In the genomic region with DNA sequence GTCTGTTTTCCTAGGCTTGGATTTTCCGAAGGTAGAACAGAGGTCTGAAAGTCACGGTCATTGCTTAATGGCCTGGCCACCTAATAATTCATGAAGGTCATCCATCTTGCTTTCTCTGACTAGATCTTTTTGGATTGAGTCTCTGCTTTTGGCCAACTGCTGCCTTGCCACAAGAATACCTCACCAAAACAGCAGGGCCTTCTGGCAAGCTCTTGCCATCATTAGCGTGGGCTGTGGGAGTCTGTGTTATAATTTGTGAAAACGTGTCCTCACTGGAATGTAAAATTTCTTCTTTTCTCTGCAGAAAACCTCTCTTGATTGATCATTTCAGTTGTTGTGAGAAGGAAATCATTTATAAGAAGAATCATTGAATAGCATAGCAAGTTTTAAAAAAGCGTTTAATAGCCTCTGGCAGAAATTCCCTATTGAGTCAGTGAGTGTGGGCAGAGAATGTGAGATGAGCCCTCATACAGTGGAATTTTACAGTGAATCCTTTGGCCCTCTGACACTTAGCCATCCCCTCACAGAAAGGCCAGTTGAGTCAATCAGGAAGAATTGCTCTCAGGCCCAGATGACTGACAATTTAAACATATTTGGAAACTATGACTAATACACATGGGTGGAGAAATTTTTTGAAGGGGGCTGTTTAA, we compare ENCODE assay signal across 19 cellular contexts. TPM values are rescaled to one million over a fixed set of nuclear protein-coding genes. Genes with fewer than 3 reads are reported as not detected.
DNase-seq lines count a peak whose midpoint lies in the region; ATAC-seq and TF ChIP-seq lines count a peak whose summit lies in the region.
"Had no signal": no experiment of that assay in that cellular context is flagged by ENCODE, and none has a peak within 500 bp of the region (broad histone marks: within the 10 kb centered on the region; RNA-seq: fewer than 3 reads in every experiment).

No MANE protein-coding gene starts in this region.

- H3K4me1 Mint-ChIP-seq in chondrocyte (ENCODE audit: low read depth) = peaks cover 19% of the 10 kb centered on the region
- H3K4me1 Mint-ChIP-seq in stimulated activated naive B cell treated with anti-CD40 and anti-IgM and Interleukin-4, amounts not matched to agents 10 μg/mL and 1 μg/mL and 100 μg/mL, for 72 hours = peaks cover 0 to 3% of the 10 kb centered on the region in 2 donors
- H3K4me1 Mint-ChIP-seq: activated CD4-positive, alpha-beta memory T cell treated with anti-CD3 and anti-CD28 coated beads, Interleukin-2, amount 10 ng/mL, durations not matched to agents 7 days and 5 days had no signal

- peak; percentile 22 for DNase-seq in Ammon's horn (ENCODE audit: low spot score)
- DNase-seq in LHCN-M2 (ENCODE audit: low read depth) = peak; percentile 34
- no peak for DNase-seq in chondrocyte (ENCODE audit: low spot score)
- peak; percentile 10 for DNase-seq in myocyte (ENCODE audit: low read depth)
- no peak for DNase-seq in stimulated activated naive B cell treated with anti-CD40 and anti-IgM and Interleukin-4, amounts not matched to agents 10 μg/mL and 1 μg/mL and 100 μg/mL, for 72 hours
- DNase-seq in GF-D8 (lab: John Stamatoyannopoulos, UW) = no peak
- DNase-seq: activated CD4-positive, alpha-beta memory T cell treated with anti-CD3 and anti-CD28 coated beads, Interleukin-2, amount 10 ng/mL, durations not matched to agents 7 days and 5 days; hypothalamus; left lung; naive thymus-derived CD4-positive, alpha-beta T cell; NCI-H2029 treated with DMSO at 0.1 percent for 48 hours; retina; SHP77; stimulated activated CD4-positive, alpha-beta T cell treated with anti-CD3 and anti-CD28 coated beads, Interleukin-4, amount 100 ng/mL, for 1 hour; T-helper 9 cell; upper lobe of right lung had no signal

- no peak for ATAC-seq in stimulated activated naive B cell treated with anti-CD40 and anti-IgM and Interleukin-4, amounts not matched to agents 10 μg/mL and 1 μg/mL and 100 μg/mL, for 72 hours (replicated peaks)
- ATAC-seq in HG03196 (IDR thresholded peaks at IDR 0.05; ENCODE audit: unreplicated experiment) = no peak
- no peak for ATAC-seq in HG02852 (IDR thresholded peaks at IDR 0.05; ENCODE audit: unreplicated experiment)
- ATAC-seq: left lung; naive thymus-derived CD4-positive, alpha-beta T cell; upper lobe of right lung had no signal

- no peaks in the 10 kb centered on the region for H3K27me3 Mint-ChIP-seq in chondrocyte (ENCODE audit: low read depth)
- H3K27me3 Mint-ChIP-seq in stimulated activated naive B cell treated with anti-CD40 and anti-IgM and Interleukin-4, amounts not matched to agents 10 μg/mL and 1 μg/mL and 100 μg/mL, for 72 hours = no peaks in the 10 kb centered on the region
- H3K27me3 Mint-ChIP-seq: naive thymus-derived CD4-positive, alpha-beta T cell had no signal

- no peak for TF ChIP-seq CTCF in chondrocyte (IDR thresholded peaks at IDR 0.05)

- no peaks in the 10 kb centered on the region for H3K36me3 Mint-ChIP-seq in chondrocyte (ENCODE audit: low read depth)
- H3K36me3 Mint-ChIP-seq in stimulated activated naive B cell treated with anti-CD40 and anti-IgM and Interleukin-4, amounts not matched to agents 10 μg/mL and 1 μg/mL and 100 μg/mL, for 72 hours = no peaks in the 10 kb centered on the region
- H3K36me3 Mint-ChIP-seq: naive thymus-derived CD4-positive, alpha-beta T cell had no signal

- H3K4me3 Mint-ChIP-seq in chondrocyte (ENCODE audit: unreplicated experiment) = no peak overlapping the region
- H3K4me3 Mint-ChIP-seq in stimulated activated naive B cell treated with anti-CD40 and anti-IgM and Interleukin-4, amounts not matched to agents 10 μg/mL and 1 μg/mL and 100 μg/mL, for 72 hours = no peak overlapping the region
- H3K4me3 Mint-ChIP-seq: activated CD4-positive, alpha-beta memory T cell treated with anti-CD3 and anti-CD28 coated beads, Interleukin-2, amount 10 ng/mL, durations not matched to agents 7 days and 5 days; activated T-helper 1 cell treated with anti-CD3 and anti-CD28 coated beads, Interleukin-12 subunit alpha, Interleukin-12 subunit beta, Interleukin-2, Interleukin-4 antibody, amounts not matched to agents 30 ng/mL and 10 ng/mL and 1 ng/mL, durations not matched to agents 14 hours and 24 hours and 36 hours; naive thymus-derived CD4-positive, alpha-beta T cell had no signal

- peak overlapping the region; percentile 78 for H3K27ac Mint-ChIP-seq in chondrocyte (ENCODE audit: unreplicated experiment)
- H3K27ac Mint-ChIP-seq in stimulated activated naive B cell treated with anti-CD40 and anti-IgM and Interleukin-4, amounts not matched to agents 10 μg/mL and 1 μg/mL and 100 μg/mL, for 72 hours = no peak overlapping the region
- H3K27ac Mint-ChIP-seq: activated CD4-positive, alpha-beta memory T cell treated with anti-CD3 and anti-CD28 coated beads, Interleukin-2, amount 10 ng/mL, durations not matched to agents 7 days and 5 days; activated T-helper 1 cell treated with anti-CD3 and anti-CD28 coated beads, Interleukin-12 subunit alpha, Interleukin-12 subunit beta, Interleukin-2, Interleukin-4 antibody, amounts not matched to agents 30 ng/mL and 10 ng/mL and 1 ng/mL, durations not matched to agents 14 hours and 24 hours and 36 hours; naive thymus-derived CD4-positive, alpha-beta T cell had no signal

- peaks cover 7% of the 10 kb centered on the region for H3K9me3 Mint-ChIP-seq in chondrocyte (ENCODE audit: low read depth)
- peaks cover 4 to 17% of the 10 kb centered on the region in 2 donors for H3K9me3 Mint-ChIP-seq in stimulated activated naive B cell treated with anti-CD40 and anti-IgM and Interleukin-4, amounts not matched to agents 10 μg/mL and 1 μg/mL and 100 μg/mL, for 72 hours

RNA-seq across cellular contexts. Expression of a gene that starts 43.2 kb away (rescaled TPM):
- total RNA-seq in LHCN-M2 (2014; rRNA removed) (not detected in 2 replicates), chondrocyte (not detected in 3 replicates), myocyte (not detected in 2 replicates)
- 0.11 TPM for polyA plus RNA-seq in LHCN-M2 (2012)
- 0.91 TPM for polyA plus RNA-seq in myocyte (2012)
- total RNA-seq: activated CD4-positive, alpha-beta memory T cell treated with anti-CD3 and anti-CD28 coated beads, Interleukin-2, amount 10 ng/mL, durations not matched to agents 7 days and 5 days; activated T-helper 1 cell treated with anti-CD3 and anti-CD28 coated beads, Interleukin-12 subunit alpha, Interleukin-12 subunit beta, Interleukin-2, Interleukin-4 antibody, amounts not matched to agents 30 ng/mL and 10 ng/mL and 1 ng/mL, durations not matched to agents 14 hours and 24 hours and 36 hours; left lung; naive thymus-derived CD4-positive, alpha-beta T cell; upper lobe of right lung had no signal
- polyA plus RNA-seq: naive thymus-derived CD4-positive, alpha-beta T cell had no signal

RNA-seq across cellular contexts. Expression of a gene that starts 43.4 kb away (rescaled TPM):
- total RNA-seq in LHCN-M2 (2014; rRNA removed) (not detected in 2 replicates), chondrocyte (not detected in 3 replicates), myocyte (not detected in 2 replicates)
- polyA plus RNA-seq in LHCN-M2 (2012) = not detected
- not detected for polyA plus RNA-seq in myocyte (2012)
- total RNA-seq: activated CD4-positive, alpha-beta memory T cell treated with anti-CD3 and anti-CD28 coated beads, Interleukin-2, amount 10 ng/mL, durations not matched to agents 7 days and 5 days; activated T-helper 1 cell treated with anti-CD3 and anti-CD28 coated beads, Interleukin-12 subunit alpha, Interleukin-12 subunit beta, Interleukin-2, Interleukin-4 antibody, amounts not matched to agents 30 ng/mL and 10 ng/mL and 1 ng/mL, durations not matched to agents 14 hours and 24 hours and 36 hours; left lung; naive thymus-derived CD4-positive, alpha-beta T cell; upper lobe of right lung had no signal

Comparison
In these comparisons a context has a peak if more than half of its experiments do, and no peak if none do; other contexts are left out.
1. DNase-seq: peak in Ammon's horn (single experiment), LHCN-M2 (single experiment) and myocyte (single experiment); none in chondrocyte (single experiment), stimulated activated naive B cell treated with anti-CD40 and anti-IgM and Interleukin-4, amounts not matched to agents 10 μg/mL and 1 μg/mL and 100 μg/mL, for 72 hours (single experiment) and GF-D8 (single experiment).